ENCODE assay signal across 8 cellular contexts in genomic region chr7:34866222-34866621, GRCh38.
A peak's percentile ranks its signal among the peaks of the same experiment; 100 is the strongest.
DNase-seq lines count a peak whose midpoint lies in the region; ATAC-seq, FAIRE-seq and TF ChIP-seq lines count a peak whose summit lies in the region.
"Not testable (repeated sequence)": the region's sequence is repeated elsewhere in the genome, so short reads cannot be mapped to it uniquely, and the experiment has no call there.

No MANE protein-coding gene starts in this region.

- in situ Hi-C loops in SK-MEL-5 (cut with HindIII; ENCODE audit: low pct_unique_long_range_greater_than_20kb, low sequenced_read_pairs), result not testable (repeated sequence)

- H3K27me3 ChIP-seq in bronchial epithelial cell (ENCODE audit: control insufficient read depth, insufficient read depth, low read length), result not testable (repeated sequence)

- not testable (repeated sequence) for TF ChIP-seq CTCF in bronchial epithelial cell (IDR thresholded peaks at IDR 0.05; ENCODE audit: insufficient read depth, low read length, severe bottlenecking)

- H3K4me3 ChIP-seq in bronchial epithelial cell (ENCODE audit: low read depth, low read length), result not testable (repeated sequence)

- peak; percentile 23 for DNase-seq in NCI-H526 treated with DMSO at 0.1 percent for 48 hours (lab: John Stamatoyannopoulos, UW)
- DNase-seq in SK-MEL-5 (ENCODE audit: low read depth, low spot score), result peak; percentile 67
- DNase-seq in bronchial epithelial cell (ENCODE audit: low read depth), result not testable (repeated sequence)
- DNase-seq in globus pallidus (ENCODE audit: low spot score), result peak; percentile 68
- peak; percentile 39 for DNase-seq in medulla oblongata (ENCODE audit: extremely low spot score)
- peak; percentile 76 for DNase-seq in pons (ENCODE audit: low spot score)
- peak in 19 of 49 donors; percentile 3 to 71 (median 14) for DNase-seq in substantia nigra (lab: John Stamatoyannopoulos, UW)

- peak; percentile 55 for FAIRE-seq in bronchial epithelial cell (lab: Jason Lieb, UNC)

- peak overlapping the region; percentile 38 for H3K27ac ChIP-seq in substantia nigra (ENCODE audit: low read depth, low read length, poor library complexity, severe bottlenecking)

- not testable (repeated sequence) for H3K36me3 ChIP-seq in bronchial epithelial cell (ENCODE audit: control insufficient read depth, insufficient read depth, low read length)

- peak; percentile 65 for ATAC-seq in HG02885 (IDR thresholded peaks at IDR 0.05; ENCODE audit: poor library complexity, unreplicated experiment)
